Comparison of ENCODE assay signal across 1 cellular context in genomic region chr16:82082543-82083244, GRCh38.
TF ChIP-seq lines count a peak whose summit lies in the region.

No MANE protein-coding gene starts in this region.

TF ChIP-seq in HepG2, 621 proteins besides CTCF, POLR2A, EP300 and RAD21 (continued from another document and continues in another):
- TF ChIP-seq ZNF142 (CRISPR knock-in tag; IDR thresholded peaks at IDR 0.05) (no peak), GTF3A (CRISPR knock-in tag; conservative IDR thresholded peaks at IDR 0.05) (no peak), PREB (CRISPR knock-in tag; IDR thresholded peaks at IDR 0.05) (no peak), MED8 (CRISPR knock-in tag; IDR thresholded peaks at IDR 0.05; ENCODE audit: insufficient replicate concordance) (no peak), ZKSCAN1 (IDR thresholded peaks at IDR 0.05; ENCODE audit: low read length) (no peak), TFDP2 (CRISPR knock-in tag; IDR thresholded peaks at IDR 0.05) (no peak), GMEB2 (CRISPR knock-in tag; IDR thresholded peaks at IDR 0.05; ENCODE audit: low read depth) (no peak), ZNF33A (CRISPR knock-in tag; IDR thresholded peaks at IDR 0.05; ENCODE audit: borderline replicate concordance) (no peak), GRHL1 (CRISPR knock-in tag; conservative IDR thresholded peaks at IDR 0.05) (no peak), SATB2 (CRISPR knock-in tag; IDR thresholded peaks at IDR 0.05) (0 out of 2 replicates have a peak, but pooled peaks have one; percentile 25), MEF2D (CRISPR knock-in tag; IDR thresholded peaks at IDR 0.05) (peak; percentile 46; the same call in 1 of the 2 replicates), RBAK (CRISPR knock-in tag; IDR thresholded peaks at IDR 0.05) (no peak), ZNF235 (CRISPR knock-in tag; IDR thresholded peaks at IDR 0.05; ENCODE audit: borderline replicate concordance) (no peak), LCORL (IDR thresholded peaks at IDR 0.05) (no peak), LCORL (CRISPR knock-in tag; IDR thresholded peaks at IDR 0.05) (peak; percentile 75; the same call in 1 of the 2 replicates), ZNF451 (CRISPR knock-in tag; IDR thresholded peaks at IDR 0.05) (no peak), NBN (conservative IDR thresholded peaks at IDR 0.05) (no peak), ZNF256 (CRISPR knock-in tag; conservative IDR thresholded peaks at IDR 0.05) (no peak), HOXA9 (CRISPR knock-in tag; IDR thresholded peaks at IDR 0.05; ENCODE audit: borderline replicate concordance) (no peak), NR3C1 (CRISPR knock-in tag; IDR thresholded peaks at IDR 0.05) (no peak), TFDP1 (CRISPR knock-in tag; IDR thresholded peaks at IDR 0.05; ENCODE audit: borderline replicate concordance) (no peak), CHD2 (IDR thresholded peaks at IDR 0.05; ENCODE audit: low read depth, low read length) (no peak), ZNF562 (CRISPR knock-in tag; IDR thresholded peaks at IDR 0.05; ENCODE audit: borderline replicate concordance) (no peak), ZBTB20 (CRISPR knock-in tag; IDR thresholded peaks at IDR 0.05; ENCODE audit: borderline replicate concordance, low read depth) (peak; percentile 69; the same call in 1 of the 2 replicates), MATR3 (CRISPR knock-in tag; IDR thresholded peaks at IDR 0.05) (no peak), JUN (CRISPR knock-in tag; IDR thresholded peaks at IDR 0.05) (peak; percentile 95), PITX1 (CRISPR knock-in tag; IDR thresholded peaks at IDR 0.05) (peak; percentile 66), ZFP36L2 (CRISPR knock-in tag; IDR thresholded peaks at IDR 0.05) (no peak), ZNF770 (CRISPR knock-in tag; IDR thresholded peaks at IDR 0.05) (no peak), CCDC6 (CRISPR knock-in tag; IDR thresholded peaks at IDR 0.05) (0 out of 2 replicates have a peak, but pooled peaks have one; percentile 62), TRIM24 (CRISPR knock-in tag; IDR thresholded peaks at IDR 0.05) (no peak), ASH2L (IDR thresholded peaks at IDR 0.05; ENCODE audit: insufficient read length, low read depth, low read length) (peak; percentile 38), IRF9 (CRISPR knock-in tag; IDR thresholded peaks at IDR 0.05; ENCODE audit: borderline replicate concordance) (peak; percentile 34; the same call in 1 of the 2 replicates), FOXM1 (CRISPR knock-in tag; IDR thresholded peaks at IDR 0.05) (no peak), ZNF124 (CRISPR knock-in tag; IDR thresholded peaks at IDR 0.05) (no peak), TEF (CRISPR knock-in tag; IDR thresholded peaks at IDR 0.05) (no peak), BCLAF1 (IDR thresholded peaks at IDR 0.05) (no peak), SP5 (CRISPR knock-in tag; IDR thresholded peaks at IDR 0.05; ENCODE audit: borderline replicate concordance, low read depth) (peak; percentile 92), MXD3 (CRISPR knock-in tag; IDR thresholded peaks at IDR 0.05) (no peak), PHF20 (CRISPR knock-in tag; IDR thresholded peaks at IDR 0.05) (no peak), NFYC (CRISPR knock-in tag; IDR thresholded peaks at IDR 0.05) (0 out of 2 replicates have a peak, but pooled peaks have one; percentile 26), PAF1 (CRISPR knock-in tag; IDR thresholded peaks at IDR 0.05) (no peak), FOXP1 (IDR thresholded peaks at IDR 0.05) (0 out of 2 replicates have a peak, but pooled peaks have one; percentile 48), FOXP1 (CRISPR knock-in tag; IDR thresholded peaks at IDR 0.05) (peak; percentile 95)
